In genomic region chr1:53732409-53732808, GRCh38 we compare ENCODE assay signal across 21 cellular contexts. TPM values are rescaled to one million over a fixed set of nuclear protein-coding genes. Genes with fewer than 3 reads are reported as not detected.
DNase-seq lines count a peak whose midpoint lies in the region; ATAC-seq and TF ChIP-seq lines count a peak whose summit lies in the region.
"Had no signal": no experiment of that assay in that cellular context is flagged by ENCODE, and none has a peak within 500 bp of the region (broad histone marks: within the 10 kb centered on the region; RNA-seq: fewer than 3 reads in every experiment).

No MANE protein-coding gene starts in this region.

- H3K36me3 ChIP-seq in skeletal muscle satellite cell (ENCODE audit: insufficient read depth, low read length) = peaks cover 13% of the 10 kb centered on the region
- H3K36me3 ChIP-seq in spleen = no peaks in the 10 kb centered on the region
- H3K36me3 ChIP-seq: BLaER1 treated with 17β-estradiol and CSF1 and Interleukin-3, amounts not matched to agents 10 nM and 100 nM; upper lobe of left lung had no signal

- intact Hi-C loops in spleen (cut with DNase I; ENCODE audit: low total_unique reads) = no loop called here

- TF ChIP-seq POLR2A in spleen (IDR thresholded peaks at IDR 0.05) = no peak

- no peak for TF ChIP-seq CTCF in HFF-Myc (IDR thresholded peaks at IDR 0.05; ENCODE audit: low read depth, low read length, missing control alignments)
- no peak for TF ChIP-seq CTCF in WI38 (IDR thresholded peaks at IDR 0.05; ENCODE audit: low read depth, low read length)
- no peak for TF ChIP-seq CTCF in spleen (IDR thresholded peaks at IDR 0.05 in 8 of 11, conservative IDR thresholded peaks at IDR 0.05 in 3 of 11)

- no peak overlapping the region for H3K27ac ChIP-seq in spleen
- H3K27ac ChIP-seq: BLaER1 treated with 17β-estradiol and CSF1 and Interleukin-3, amounts not matched to agents 10 nM and 100 nM; HL-60; psoas muscle; upper lobe of left lung had no signal

- peak overlapping the region; percentile 76 for H3K4me2 ChIP-seq in skeletal muscle satellite cell (ENCODE audit: low read length)

- WGBS in spleen, 5 donors = 49 to 59% (median 51%) methylated on average over 3 of the region's 3 CpGs

- no peak for DNase-seq in HFF-Myc (ENCODE audit: extremely low read depth, low read depth)
- peak; percentile 38 for DNase-seq in glomerular visceral epithelial cell (ENCODE audit: extremely low spot score)
- DNase-seq in spleen = no peak
- DNase-seq in NCI-H1436 (lab: John Stamatoyannopoulos, UW) = no peak
- DNase-seq: activated B cell treated with CpG ODN at 0.5 μM for 24 hours; activated CD8-positive, alpha-beta T cell treated with anti-CD3 and anti-CD28 coated beads, Interleukin-2, amount 10 ng/mL, durations not matched to agents 7 days and 5 days; activated T-cell treated with anti-CD3 and anti-CD28 coated beads, Interleukin-2, amount 50 U/mL, for 1 hour; effector CD4-positive, alpha-beta T cell; NCI-H187 treated with DMSO at 0.1 percent for 48 hours; NCI-H2227 treated with DMSO at 0.1 percent for 48 hours; NCI-H82; psoas muscle; upper lobe of left lung had no signal

- no peak for ATAC-seq in HG02763 (IDR thresholded peaks at IDR 0.05; ENCODE audit: unreplicated experiment)
- ATAC-seq: activated CD8-positive, alpha-beta T cell treated with anti-CD3 and anti-CD28 coated beads, Interleukin-2, amount 10 ng/mL, durations not matched to agents 7 days and 5 days; HCT116; natural killer cell treated with Interleukin-12 subunit alpha and Interleukin-12 subunit beta and Interleukin-15 and Interleukin-18, amount 100 ng/mL, for 72 hours; psoas muscle had no signal

- peak overlapping the region; percentile 83 for H3K9ac ChIP-seq in skeletal muscle satellite cell (ENCODE audit: low read depth, low read length)
- H3K9ac ChIP-seq: BLaER1 treated with 17β-estradiol and CSF1 and Interleukin-3, amounts not matched to agents 10 nM and 100 nM had no signal

- H3K4me3 ChIP-seq in HFF-Myc (replicated peaks; ENCODE audit: low read depth, low read length) = peak overlapping the region; percentile 39
- 0 out of 2 replicates have a peak overlapping the region, but pooled peaks have one; percentile 0 for H3K4me3 ChIP-seq in WI38 (ENCODE audit: low read depth, low read length)
- peak overlapping the region; percentile 37 for H3K4me3 ChIP-seq in skeletal muscle satellite cell (ENCODE audit: low read length)
- H3K4me3 ChIP-seq in spleen = no peak overlapping the region
- H3K4me3 ChIP-seq: BLaER1 treated with 17β-estradiol and CSF1 and Interleukin-3, amounts not matched to agents 10 nM and 100 nM; psoas muscle; upper lobe of left lung had no signal

- H3K27me3 ChIP-seq in skeletal muscle satellite cell (ENCODE audit: control insufficient read depth, insufficient read depth, low read length) = no peaks in the 10 kb centered on the region
- H3K27me3 ChIP-seq in spleen (replicated peaks in 1 of 7) = peaks cover 0 to 32% (median 6%) of the 10 kb centered on the region in 7 donors

- H3K9me3 ChIP-seq in skeletal muscle satellite cell (replicated peaks; ENCODE audit: low read length) (no peaks in the 10 kb centered on the region), spleen (no peaks in the 10 kb centered on the region)
- H3K9me3 ChIP-seq: BLaER1 treated with 17β-estradiol and CSF1 and Interleukin-3, amounts not matched to agents 10 nM and 100 nM; psoas muscle; upper lobe of left lung had no signal

- H3K4me1 ChIP-seq in skeletal muscle satellite cell (ENCODE audit: control insufficient read depth, insufficient read depth, low read length) = peaks cover 72% of the 10 kb centered on the region
- H3K4me1 ChIP-seq in spleen = peaks cover 0 to 5% (median under 1%) of the 10 kb centered on the region in 6 donors
- H3K4me1 ChIP-seq: BLaER1 treated with 17β-estradiol and CSF1 and Interleukin-3, amounts not matched to agents 10 nM and 100 nM; psoas muscle had no signal

RNA-seq across cellular contexts. Expression of gene GLIS1, which starts 6.6 kb away (rescaled TPM):
- total RNA-seq in skeletal muscle satellite cell (2012; rRNA removed) = 3.5 and 3.9 TPM in 2 replicates
- total RNA-seq in spleen = under 1 TPM in 3 of 7 donors, not detected in 4; 0.13 to 0.39 (median 0.28) TPM
- polyA plus RNA-seq in spleen = under 1 TPM in 2 of 3 donors, not detected in 1; 0.04 to 0.26 TPM
- total RNA-seq: activated B cell treated with CpG ODN at 0.5 μM for 24 hours; activated CD8-positive, alpha-beta T cell treated with anti-CD3 and anti-CD28 coated beads, Interleukin-2, amount 10 ng/mL, durations not matched to agents 7 days and 5 days; natural killer cell treated with Interleukin-12 subunit alpha and Interleukin-12 subunit beta and Interleukin-15 and Interleukin-18, amount 100 ng/mL, for 72 hours; T-helper 2 cell treated with Interferon-gamma antibody and Interleukin-4, amounts not matched to agents 100 ng/mL and 5 ng/mL, for 36 hours had no signal

Comparison
In these comparisons a context has a peak if more than half of its experiments do, and no peak if none do; other contexts are left out.
1. H3K4me3 ChIP-seq: peak in HFF-Myc (single experiment), WI38 (single experiment) and skeletal muscle satellite cell (single experiment); none in spleen (0 of 8).